ENCODE assay signal across 19 cellular contexts in the genomic region with DNA sequence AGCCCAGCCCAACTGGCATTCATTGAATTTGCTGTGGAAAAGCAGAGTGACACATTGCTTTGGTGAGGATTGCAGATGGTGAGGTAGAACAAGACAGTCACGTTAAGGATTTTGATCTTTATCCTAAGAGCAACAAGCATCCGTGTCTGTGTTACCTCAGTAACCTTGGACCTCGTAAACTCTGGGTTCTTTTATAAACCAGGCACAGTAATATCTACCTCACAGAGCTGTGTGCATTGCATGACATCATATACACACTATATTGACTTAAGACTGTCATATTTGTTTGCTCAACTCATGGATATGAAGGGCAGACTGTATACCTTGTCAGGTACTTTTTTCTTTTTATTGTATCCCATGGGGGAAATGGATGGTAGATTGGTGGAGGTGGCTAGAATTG.
DNase-seq lines count a peak whose midpoint lies in the region; ATAC-seq, FAIRE-seq and TF ChIP-seq lines count a peak whose summit lies in the region.
"Had no signal": no experiment of that assay in that cellular context is flagged by ENCODE, and none has a peak within 500 bp of the region (broad histone marks: within the 10 kb centered on the region; RNA-seq: fewer than 3 reads in every experiment).

No MANE protein-coding gene starts in this region.

- no peaks in the 10 kb centered on the region for H3K9me3 Mint-ChIP-seq in Calu3 (ENCODE audit: low read depth, unreplicated experiment)
- H3K9me3 Mint-ChIP-seq: activated CD4-positive, alpha-beta T cell treated with anti-CD3 and anti-CD28 coated beads, Interleukin-2, amount 10 ng/mL, durations not matched to agents 7 days and 5 days; activated naive CD4-positive, alpha-beta T cell treated with anti-CD3 and anti-CD28 coated beads, Interleukin-2, amount 50 U/mL, for 24 hours; activated T-cell treated with anti-CD3 and anti-CD28 coated beads, Interleukin-2, amount 50 U/mL, for 24 hours; natural killer cell treated with Interleukin-12 subunit alpha and Interleukin-12 subunit beta and Interleukin-15 and Interleukin-18, amount 100 ng/mL, for 72 hours had no signal

- H3K27ac Mint-ChIP-seq in Calu3 (ENCODE audit: unreplicated experiment) = peak overlapping the region; percentile 31
- H3K27ac Mint-ChIP-seq: activated naive CD4-positive, alpha-beta T cell treated with anti-CD3 and anti-CD28 coated beads, Interleukin-2, amount 50 U/mL, for 24 hours; activated T-cell treated with anti-CD3 and anti-CD28 coated beads, Interleukin-2, amount 50 U/mL, for 24 hours; natural killer cell treated with Interleukin-12 subunit alpha and Interleukin-12 subunit beta and Interleukin-15 and Interleukin-18, amount 100 ng/mL, for 72 hours had no signal

- peak; percentile 85 for FAIRE-seq in islet of Langerhans (lab: Jason Lieb, UNC)

- TF ChIP-seq CTCF in Calu3 (IDR thresholded peaks at IDR 0.05; ENCODE audit: unreplicated experiment) = no peak
- TF ChIP-seq CTCF in HL-60 (IDR thresholded peaks at IDR 0.05; ENCODE audit: insufficient read depth, low read length) = no peak

- H3K27me3 Mint-ChIP-seq in Calu3 (ENCODE audit: unreplicated experiment) = no peaks in the 10 kb centered on the region
- H3K27me3 Mint-ChIP-seq: activated CD4-positive, alpha-beta T cell treated with anti-CD3 and anti-CD28 coated beads, Interleukin-2, amount 10 ng/mL, durations not matched to agents 7 days and 5 days; activated naive CD4-positive, alpha-beta T cell treated with anti-CD3 and anti-CD28 coated beads, Interleukin-2, amount 50 U/mL, for 24 hours; activated T-cell treated with anti-CD3 and anti-CD28 coated beads, Interleukin-2, amount 50 U/mL, for 24 hours; natural killer cell treated with Interleukin-12 subunit alpha and Interleukin-12 subunit beta and Interleukin-15 and Interleukin-18, amount 100 ng/mL, for 72 hours had no signal

- H3K4me3 Mint-ChIP-seq in Calu3 (ENCODE audit: low read depth, unreplicated experiment) = no peak overlapping the region
- H3K4me3 Mint-ChIP-seq: activated CD4-positive, alpha-beta T cell treated with anti-CD3 and anti-CD28 coated beads, Interleukin-2, amount 10 ng/mL, durations not matched to agents 7 days and 5 days; activated naive CD4-positive, alpha-beta T cell treated with anti-CD3 and anti-CD28 coated beads, Interleukin-2, amount 50 U/mL, for 24 hours; activated T-cell treated with anti-CD3 and anti-CD28 coated beads, Interleukin-2, amount 50 U/mL, for 24 hours; natural killer cell treated with Interleukin-12 subunit alpha and Interleukin-12 subunit beta and Interleukin-15 and Interleukin-18, amount 100 ng/mL, for 72 hours had no signal

- H3K4me1 Mint-ChIP-seq in Calu3 (ENCODE audit: low read depth, unreplicated experiment) = peaks cover 47% of the 10 kb centered on the region

- no peak overlapping the region for H3K4me3 ChIP-seq in HL-60 (replicated peaks; ENCODE audit: insufficient read depth, low read length)
- H3K4me3 ChIP-seq: heart right ventricle, psoas muscle, smooth muscle cell had no signal

- peak overlapping the region; percentile 95 for H3K27ac ChIP-seq in HL-60 (replicated peaks)
- H3K27ac ChIP-seq: heart right ventricle, psoas muscle had no signal

- BruUV-seq in Calu3 (replicated peaks; lab: Mats Ljungman, UMichigan) = no TSS peak

- DNase-seq in Calu3 = no peak
- DNase-seq in HL-60 (ENCODE audit: low read depth in 1 of 2, low spot score in 1 of 2) = no peak
- peak; percentile 21 for DNase-seq in NCI-H748 treated with DMSO at 0.1 percent for 48 hours (lab: John Stamatoyannopoulos, UW)
- no peak for DNase-seq in NCI-H1694 treated with DMSO at 0.1 percent for 48 hours (lab: John Stamatoyannopoulos, UW)
- no peak for DNase-seq in COLO829 (ENCODE audit: low spot score)
- no peak for DNase-seq in G401 (ENCODE audit: low spot score)
- DNase-seq: activated CD4-positive, alpha-beta T cell treated with anti-CD3 and anti-CD28 coated beads, Interleukin-2, amount 10 ng/mL, durations not matched to agents 7 days and 5 days; activated T-cell treated with anti-CD3 and anti-CD28 coated beads, Interleukin-2, amount 50 U/mL, for 24 hours; heart right ventricle; mesenchymal stem cell; psoas muscle; stimulated activated CD4-positive, alpha-beta T cell treated with anti-CD3 and anti-CD28 coated beads, Interleukin-4, amount 100 ng/mL, for 4 hours; substantia nigra; SW 1271 had no signal

- no peaks in the 10 kb centered on the region for H3K27me3 ChIP-seq in HL-60 (ENCODE audit: insufficient read depth, poor library complexity, severe bottlenecking)
- H3K27me3 ChIP-seq: heart right ventricle had no signal

- intact Hi-C loops in Calu3 (cut with micrococcal nuclease; ENCODE audit: unreplicated experiment) = no loop called here

- peaks cover 6% of the 10 kb centered on the region for H3K36me3 Mint-ChIP-seq in Calu3 (ENCODE audit: insufficient read depth, unreplicated experiment)
- H3K36me3 Mint-ChIP-seq: natural killer cell treated with Interleukin-12 subunit alpha and Interleukin-12 subunit beta and Interleukin-15 and Interleukin-18, amount 100 ng/mL, for 72 hours had no signal

- no peak for ATAC-seq in HG02642 (IDR thresholded peaks at IDR 0.05; ENCODE audit: poor library complexity, unreplicated experiment)
- ATAC-seq: heart right ventricle; natural killer cell treated with Interleukin-12 subunit alpha and Interleukin-12 subunit beta and Interleukin-15 and Interleukin-18, amount 100 ng/mL, for 72 hours; psoas muscle had no signal

- CTCF ChIA-PET in Calu3 (lab: Charles Lee) = interaction anchor here (1.4 kb wide), 1 partner anchor 14 kb away, joined by 4 read pairs; no protein-coding TSS in a partner anchor

- in situ Hi-C loops in G401 (cut with HindIII; ENCODE audit: low sequenced_read_pairs) = no loop called here
